In genomic region chr4:83284161-83285021, GRCh38 we compare ENCODE assay signal across 8 cellular contexts. TPM values are rescaled to one million over a fixed set of nuclear protein-coding genes. Genes with fewer than 3 reads are reported as not detected.
DNase-seq lines count a peak whose midpoint lies in the region; ATAC-seq and TF ChIP-seq lines count a peak whose summit lies in the region.

TSS of gene COQ2 (minus strand) at chr4:83284798. CDS start at chr4:83284764, 34 bp downstream.

- H4K20me1 ChIP-seq in PC-3 (ENCODE audit: low read length): no peaks in the 10 kb centered on the region

- no TSS peak for BruUV-seq in PC-3 (replicated peaks; lab: Mats Ljungman, UMichigan)

- H3K9me3 ChIP-seq in PC-3 (ENCODE audit: low read length) (no peaks in the 10 kb centered on the region), mucosa of stomach (ENCODE audit: control insufficient read depth, low read length) (no peaks in the 10 kb centered on the region)

- peak within 1 kb of the TSS; percentile 83 for H3K4me2 ChIP-seq in PC-3 (ENCODE audit: low read length)

- peak within 1 kb of the TSS; percentile 89 for H2AFZ ChIP-seq in PC-3 (ENCODE audit: low read length)

- peak; percentile 93 for TF ChIP-seq POLR2A in erythroblast (IDR thresholded peaks at IDR 0.05; ENCODE audit: low read length)

- no peaks in the 10 kb centered on the region for H3K36me3 ChIP-seq in PC-3 (ENCODE audit: low read depth, low read length)
- H3K36me3 ChIP-seq in mucosa of stomach (ENCODE audit: control insufficient read depth, insufficient read depth, low read length): no peaks in the 10 kb centered on the region

- peaks cover 27% of the 10 kb centered on the region for H3K4me1 ChIP-seq in PC-3 (ENCODE audit: insufficient read depth, low read length)
- H3K4me1 ChIP-seq in mucosa of stomach (ENCODE audit: control insufficient read depth, insufficient read depth, low read length): peaks cover 5% of the 10 kb centered on the region

- CTCF ChIA-PET in PC-3 (lab: Charles Lee): no interaction called here

- no peaks in the 10 kb centered on the region for H3K9me2 ChIP-seq in PC-3 (replicated peaks; ENCODE audit: low read length)

- POLR2A ChIA-PET in PC-3 (lab: Charles Lee; ENCODE audit: unreplicated experiment): interaction anchor here (0.6 to 0.7 kb wide), 4 partner anchors 28 to 394 kb away, joined by 3 to 4 read pairs (median 3); no protein-coding TSS in a partner anchor

- H3K9ac ChIP-seq in PC-3 (ENCODE audit: low read length) (peak within 1 kb of the TSS; percentile 85), mucosa of stomach (ENCODE audit: low read length) (peak within 1 kb of the TSS; percentile 81)

- peak within 1 kb of the TSS; percentile 81 for H3K27ac ChIP-seq in PC-3 (ENCODE audit: low read length)

- H3K27me3 ChIP-seq in PC-3 (ENCODE audit: low read length) (no peaks in the 10 kb centered on the region), mucosa of stomach (ENCODE audit: control insufficient read depth, insufficient read depth, low read length) (no peaks in the 10 kb centered on the region)

- 0 out of 2 replicates have a peak, but pooled peaks have one; percentile 15 for TF ChIP-seq CTCF in PC-3 (conservative IDR thresholded peaks at IDR 0.05; ENCODE audit: low read depth, low read length)

- H3K79me2 ChIP-seq in PC-3 (ENCODE audit: low read length): peaks cover 43% of the 10 kb centered on the region

- peak; percentile 81 for DNase-seq in DMS153 (lab: John Stamatoyannopoulos, UW)
- peak; percentile 81 for DNase-seq in HuH-7.5 (ENCODE audit: low spot score)
- peak; percentile 87 for DNase-seq in PC-3
- DNase-seq in activated T-cell treated with anti-CD3 and anti-CD28 coated beads, Interleukin-2, amount 50 U/mL, for 1 hour: peak; percentile 95
- peak; percentile 96 to 97 for DNase-seq in erythroblast (lab: John Stamatoyannopoulos, UW)
- DNase-seq in stimulated activated CD8-positive, alpha-beta memory T cell treated with anti-CD3 and anti-CD28 coated beads, Interleukin-7, amount 100 ng/mL, for 1 hour (ENCODE audit: low read depth in 2 of 2): peak; percentile 86 to 91

- intact Hi-C loops in PC-3 (cut with micrococcal nuclease): loop anchor here (5.0 kb wide), 1 partner anchor 358 kb away; no protein-coding TSS in a partner anchor

- H3K4me3 ChIP-seq in PC-3 (ENCODE audit: low read length) (peak within 1 kb of the TSS; percentile 91), mucosa of stomach (ENCODE audit: low read length) (peak within 1 kb of the TSS; percentile 74)

- ATAC-seq in GM21526 (IDR thresholded peaks at IDR 0.05; ENCODE audit: low FRiP score, unreplicated experiment) (peak; percentile 85), PC-3 (peak; percentile 86)

- H3F3A ChIP-seq in PC-3 (ENCODE audit: low read length, unreplicated experiment): no peaks in the 10 kb centered on the region

RNA-seq across cellular contexts. Expression of gene COQ2, which starts in this region (rescaled TPM):
- 22.0 and 23.8 TPM in 2 replicates for total RNA-seq in PC-3 (2014; rRNA removed)

Comparison
In these comparisons a context has a peak if more than half of its experiments do, and no peak if none do; other contexts are left out.
1. Peak in every context shown above with its lines: DNase-seq, ATAC-seq, H3K4me3 ChIP-seq and H3K27ac ChIP-seq.